In the genomic region with DNA sequence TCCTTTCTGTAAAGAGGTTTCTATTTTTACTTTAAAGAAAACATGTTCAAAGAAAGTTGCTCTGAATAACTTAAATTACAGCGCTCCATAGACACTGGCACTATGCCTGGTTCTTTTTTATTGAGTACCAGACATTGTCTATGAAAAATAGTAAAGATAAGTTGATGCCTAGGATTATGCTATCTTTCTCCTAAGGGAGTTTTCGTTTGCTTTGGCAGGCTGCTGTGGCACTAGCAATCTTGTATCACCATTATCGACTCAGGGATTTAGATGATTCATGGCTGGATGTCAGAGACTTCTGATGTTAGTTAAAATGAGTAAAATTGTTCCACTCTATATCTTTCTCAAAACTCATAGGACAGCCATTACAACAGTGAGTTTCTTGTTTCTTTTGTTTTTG, we compare ENCODE assay signal across 22 cellular contexts. TPM values are rescaled to one million over a fixed set of nuclear protein-coding genes. Genes with fewer than 3 reads are reported as not detected.
DNase-seq lines count a peak whose midpoint lies in the region; ATAC-seq and TF ChIP-seq lines count a peak whose summit lies in the region.
"Had no signal": no experiment of that assay in that cellular context is flagged by ENCODE, and none has a peak within 500 bp of the region (broad histone marks: within the 10 kb centered on the region; RNA-seq: fewer than 3 reads in every experiment).

No MANE protein-coding gene starts in this region.

- intact Hi-C loops in Panc1 (cut with micrococcal nuclease; ENCODE audit: unreplicated experiment): no loop called here
- intact Hi-C loops in OCI-LY7 (cut with micrococcal nuclease; ENCODE audit: unreplicated experiment): no loop called here

- H3K4me3 ChIP-seq in Panc1 (ENCODE audit: low read depth in 2 of 2, low read length in 2 of 2): no peak overlapping the region
- no peak overlapping the region for H3K4me3 ChIP-seq in OCI-LY7 (ENCODE audit: low read depth, low read length, poor library complexity, severe bottlenecking)
- H3K4me3 ChIP-seq: cardiac muscle cell, mucosa of descending colon had no signal

- H3K4me1 Mint-ChIP-seq in mesothelial cell of epicardium: peaks cover 16% of the 10 kb centered on the region
- H3K4me1 Mint-ChIP-seq: activated naive CD4-positive, alpha-beta T cell treated with anti-CD3 and anti-CD28 coated beads, Interleukin-2, amount 50 U/mL, for 24 hours had no signal

- H3K27me3 ChIP-seq in Panc1 (ENCODE audit: control insufficient read depth, insufficient read depth, low read length): no peaks in the 10 kb centered on the region
- H3K27me3 ChIP-seq: cardiac muscle cell had no signal

- peaks cover 4% of the 10 kb centered on the region for H3K36me3 Mint-ChIP-seq in mesothelial cell of epicardium
- H3K36me3 Mint-ChIP-seq: activated naive CD4-positive, alpha-beta T cell treated with anti-CD3 and anti-CD28 coated beads, Interleukin-2, amount 50 U/mL, for 24 hours had no signal

- H3K9me3 ChIP-seq in Panc1 (ENCODE audit: control insufficient read depth, insufficient read depth, low read depth, low read length): peaks cover 25% of the 10 kb centered on the region; the same call in 1 of the 2 replicates
- H3K9me3 ChIP-seq in OCI-LY7 (ENCODE audit: low read length): no peaks in the 10 kb centered on the region
- H3K9me3 ChIP-seq: mucosa of descending colon had no signal

- no peaks in the 10 kb centered on the region for H3K36me3 ChIP-seq in Panc1 (ENCODE audit: control insufficient read depth, insufficient read depth, low read length)
- no peaks in the 10 kb centered on the region for H3K36me3 ChIP-seq in OCI-LY7 (ENCODE audit: insufficient read depth, low read length)
- H3K36me3 ChIP-seq: cardiac muscle cell had no signal

- H3K27me3 Mint-ChIP-seq in mesothelial cell of epicardium (ENCODE audit: low read depth): peaks cover 10% of the 10 kb centered on the region

- H3K27ac Mint-ChIP-seq in mesothelial cell of epicardium: peak overlapping the region; percentile 86
- H3K27ac Mint-ChIP-seq: activated naive CD4-positive, alpha-beta T cell treated with anti-CD3 and anti-CD28 coated beads, Interleukin-2, amount 50 U/mL, for 24 hours had no signal

- POLR2A ChIA-PET in Panc1 (lab: Charles Lee) (no interaction called here), OCI-LY7 (lab: Charles Lee) (no interaction called here)

- in situ Hi-C loops in Panc1 (cut with HindIII; ENCODE audit: low pct_unique_long_range_greater_than_20kb, low sequenced_read_pairs): no loop called here

- no peak; the same call in 1 of the 2 replicates for TF ChIP-seq CTCF in Panc1 (IDR thresholded peaks at IDR 0.05)
- TF ChIP-seq CTCF in mesothelial cell of epicardium (IDR thresholded peaks at IDR 0.05; ENCODE audit: unreplicated experiment): no peak
- TF ChIP-seq CTCF in OCI-LY7 (conservative IDR thresholded peaks at IDR 0.05; ENCODE audit: low read length): no peak

- H3K4me2 ChIP-seq in OCI-LY7 (ENCODE audit: low read length): no peak overlapping the region

- no peaks in the 10 kb centered on the region for H3K79me2 ChIP-seq in OCI-LY7 (ENCODE audit: insufficient read depth, low read depth, low read length)

- BruUV-seq in Panc1 (replicated peaks; lab: Mats Ljungman, UMichigan) (no TSS peak), OCI-LY7 (replicated peaks; lab: Mats Ljungman, UMichigan) (no TSS peak)

- no peaks in the 10 kb centered on the region for H4K20me1 ChIP-seq in OCI-LY7 (ENCODE audit: insufficient read depth, low read length)

- no peaks in the 10 kb centered on the region for H3K9me2 ChIP-seq in OCI-LY7 (ENCODE audit: insufficient read depth, low read length)

- DNase-seq in Daoy (ENCODE audit: low read depth) (peak; percentile 46), Panc1 (ENCODE audit: low read depth, low spot score) (no peak), dermis blood vessel endothelial cell (peak; percentile 11), mesothelial cell of epicardium (ENCODE audit: low spot score in 2 of 2, unreplicated experiment in 2 of 2) (no peak), NCI-H2107 (lab: John Stamatoyannopoulos, UW) (no peak), OCI-LY7 (ENCODE audit: low spot score) (no peak), CD1c-positive myeloid dendritic cell (ENCODE audit: extremely low spot score) (no peak)
- DNase-seq: activated T-cell treated with anti-CD3 and anti-CD28 coated beads, Interleukin-2, amount 50 U/mL, for 1 hour; effector CD4-positive, alpha-beta T cell; foreskin melanocyte; KBM-7; left colon; mucosa of descending colon; NCI-H1092 treated with DMSO at 0.1 percent for 48 hours; nucleus accumbens; right cardiac atrium had no signal

- H2AFZ ChIP-seq in OCI-LY7 (ENCODE audit: low read length): no peak overlapping the region

- H3K4me3 Mint-ChIP-seq in mesothelial cell of epicardium: no peak overlapping the region
- H3K4me3 Mint-ChIP-seq: activated naive CD4-positive, alpha-beta T cell treated with anti-CD3 and anti-CD28 coated beads, Interleukin-2, amount 50 U/mL, for 24 hours had no signal

- peaks cover 17% of the 10 kb centered on the region for H3K9me3 Mint-ChIP-seq in mesothelial cell of epicardium
- H3K9me3 Mint-ChIP-seq: activated naive CD4-positive, alpha-beta T cell treated with anti-CD3 and anti-CD28 coated beads, Interleukin-2, amount 50 U/mL, for 24 hours had no signal

- ATAC-seq in Panc1: peak; percentile 45; the same call in 1 of the 2 replicates
- ATAC-seq in HG03432 (IDR thresholded peaks at IDR 0.05; ENCODE audit: unreplicated experiment): no peak
- ATAC-seq: left colon, mucosa of descending colon, right cardiac atrium had no signal

- CTCF ChIA-PET in Panc1 (lab: Charles Lee): no interaction called here
- CTCF ChIA-PET in OCI-LY7 (lab: Charles Lee; ENCODE audit: unreplicated experiment): no interaction called here

- no peak overlapping the region for H3K27ac ChIP-seq in Panc1 (ENCODE audit: low read length)
- no peak overlapping the region for H3K27ac ChIP-seq in OCI-LY7 (ENCODE audit: low read depth, low read length, poor library complexity, severe bottlenecking)
- H3K27ac ChIP-seq: cardiac muscle cell, HL-60, RWPE1 had no signal

- H3K4me1 ChIP-seq in Panc1 (ENCODE audit: control insufficient read depth, insufficient read depth, low read length) (peaks cover 11% of the 10 kb centered on the region), OCI-LY7 (ENCODE audit: insufficient read depth, low read length, poor library complexity, severe bottlenecking) (no peaks in the 10 kb centered on the region)

RNA-seq across cellular contexts. Expression of gene SLN, which starts 20.9 kb away (rescaled TPM):
- 0.80 TPM in 1 of 2 replicates, not detected in the other for total RNA-seq in Daoy (2014; rRNA removed; shearing (Covaris generic))
- total RNA-seq in Panc1 (2021; ENCODE audit: unreplicated experiment) (not detected), dermis blood vessel endothelial cell (not detected in 2 replicates), mesothelial cell of epicardium (not detected in 3 replicates), OCI-LY7 (2022) (not detected in 2 replicates)
- not detected for polyA plus RNA-seq in Panc1 (2012; ENCODE audit: insufficient read length)
- not detected in 2 replicates for total RNA-seq in OCI-LY7 (2014; rRNA removed; shearing (Covaris generic))
- total RNA-seq: cardiac muscle cell, left colon had no signal
- polyA plus RNA-seq: AG04450 had no signal

Comparison
In these comparisons a context has a peak if more than half of its experiments do, and no peak if none do; other contexts are left out.
1. DNase-seq: peak in Daoy (single experiment) and dermis blood vessel endothelial cell (single experiment); none in Panc1 (single experiment), mesothelial cell of epicardium (0 of 2), NCI-H2107 (single experiment), OCI-LY7 (single experiment) and CD1c-positive myeloid dendritic cell (single experiment).